ENCODE assay signal across 23 cellular contexts in genomic region chr12:113277511-113277910, GRCh38.
"Had no signal": no experiment of that assay in that cellular context is flagged by ENCODE, and none has a peak within 500 bp of the region (broad histone marks: within the 10 kb centered on the region; RNA-seq: fewer than 3 reads in every experiment).

No MANE protein-coding gene starts in this region.

- H3K4me3 ChIP-seq: right lobe of liver, testis had no signal

- DNase-seq: activated B cell treated with CpG ODN at 0.5 μM for 24 hours; activated CD4-positive, alpha-beta T cell treated with anti-CD3 and anti-CD28 coated beads for 36 hours; activated CD4-positive, alpha-beta T cell treated with anti-CD3 and anti-CD28 coated beads, Interleukin-2, amount 50 U/mL, for 4 hours; activated CD8-positive, alpha-beta memory T cell treated with anti-CD3 and anti-CD28 coated beads for 24 hours; activated CD8-positive, alpha-beta memory T cell treated with anti-CD3 and anti-CD28 coated beads, Interleukin-2, amount 50 U/mL, for 4 hours; activated effector memory CD4-positive, alpha-beta T cell treated with Interleukin-2 at 50 U/mL for 16 hours; activated naive CD4-positive, alpha-beta T cell treated with anti-CD3 and anti-CD28 coated beads, Interleukin-2, amount 10 ng/mL, durations not matched to agents 7 days and 5 days; activated naive CD8-positive, alpha-beta T cell treated with anti-CD3 and anti-CD28 coated beads, Interleukin-2, amount 50 U/mL, for 24 hours; activated T-cell treated with anti-CD3 and anti-CD28 coated beads, Interleukin-2, amount 50 U/mL, for 72 hours; caudate nucleus; effector memory CD4-positive, alpha-beta T cell; foreskin keratinocyte; mesenchymal stem cell; nephron progenitor cell; nucleus accumbens; small intestine; stimulated activated CD4-positive, alpha-beta T cell treated with anti-CD3 and anti-CD28 coated beads, Interleukin-2, amount 100 ng/mL, for 24 hours; T1000; testis; trophoblast cell had no signal

- H3K27me3 ChIP-seq: foreskin keratinocyte, right lobe of liver, testis had no signal

- H3K9me3 ChIP-seq: right lobe of liver, testis had no signal

- H3K4me1 ChIP-seq: foreskin keratinocyte, parathyroid adenoma had no signal

- H3K27ac ChIP-seq: foreskin keratinocyte, parathyroid adenoma, right lobe of liver, testis had no signal

- FAIRE-seq: small intestine had no signal

- ATAC-seq: activated CD4-positive, alpha-beta T cell treated with anti-CD3 and anti-CD28 coated beads for 36 hours; activated naive CD8-positive, alpha-beta T cell treated with anti-CD3 and anti-CD28 coated beads, Interleukin-2, amount 50 U/mL, for 24 hours; activated T-cell treated with anti-CD3 and anti-CD28 coated beads, Interleukin-2, amount 50 U/mL, for 72 hours; foreskin keratinocyte; stimulated activated memory B cell treated with anti-CD40 and anti-IgM and Interleukin-4, amounts not matched to agents 10 μg/mL and 1 μg/mL and 100 μg/mL, for 72 hours had no signal
